In the genomic region with DNA sequence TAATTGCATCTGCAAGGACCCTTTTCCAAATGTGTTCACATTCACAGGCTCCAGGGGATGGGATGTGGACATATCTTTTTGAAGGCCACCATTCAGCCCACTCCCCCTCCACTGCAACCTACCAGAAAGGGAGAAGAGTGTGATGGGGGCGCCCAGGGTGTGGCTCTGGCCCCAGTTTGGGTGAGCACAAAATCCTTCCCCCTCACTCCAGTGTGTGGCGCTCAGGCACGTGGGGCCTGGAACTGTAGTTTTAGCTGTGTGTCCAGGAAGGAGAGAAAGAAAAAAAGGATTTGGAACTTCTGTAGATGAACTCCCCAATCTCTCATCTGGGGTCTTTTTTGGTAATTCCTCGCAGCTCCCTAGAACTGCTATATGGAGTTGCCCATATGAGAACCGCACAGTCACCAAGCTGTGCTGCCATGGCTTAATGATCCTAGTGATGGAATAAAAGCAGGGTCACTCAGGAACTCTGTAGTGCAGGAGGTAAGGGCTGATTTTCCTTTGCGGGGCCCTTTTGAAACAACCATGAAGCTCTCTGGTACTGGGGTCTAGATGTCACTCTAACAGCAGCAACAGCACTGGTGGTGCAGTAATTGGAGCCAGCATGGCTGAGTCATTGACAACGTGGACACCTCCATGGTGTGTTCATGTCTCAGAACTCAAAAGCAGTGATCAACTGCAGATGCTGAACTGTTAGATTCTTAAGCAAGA, we compare ENCODE assay signal across 27 cellular contexts. TPM values are rescaled to one million over a fixed set of nuclear protein-coding genes. Genes with fewer than 3 reads are reported as not detected.
DNase-seq lines count a peak whose midpoint lies in the region; ATAC-seq, FAIRE-seq and TF ChIP-seq lines count a peak whose summit lies in the region.
"Had no signal": no experiment of that assay in that cellular context is flagged by ENCODE, and none has a peak within 500 bp of the region (broad histone marks: within the 10 kb centered on the region; RNA-seq: fewer than 3 reads in every experiment).

No MANE protein-coding gene starts in this region.

- TF ChIP-seq POLR2A in spleen (IDR thresholded peaks at IDR 0.05), result no peak

- H3K79me2 ChIP-seq in GM23338 (replicated peaks; ENCODE audit: insufficient read depth) (no peaks in the 10 kb centered on the region), PC-3 (ENCODE audit: low read length) (no peaks in the 10 kb centered on the region)

- WGBS in psoas muscle, 3 donors, result 68 to 73% (median 70%) methylated on average over 7 of the region's 7 CpGs
- 83 to 88% (median 84%) methylated on average over 7 of the region's 7 CpGs for WGBS in spleen, 5 donors

- H3K27ac ChIP-seq in GM23338 (ENCODE audit: low read depth) (no peak overlapping the region), PC-3 (ENCODE audit: low read length) (no peak overlapping the region), psoas muscle (no peak overlapping the region), spleen (no peak overlapping the region)
- H3K27ac ChIP-seq: foreskin keratinocyte, WERI-Rb-1 had no signal

- peaks cover 2% of the 10 kb centered on the region for H3K27me3 Mint-ChIP-seq in GM23338 (ENCODE audit: insufficient read depth, low read depth, poor library complexity)

- TF ChIP-seq CTCF in GM23338 (conservative IDR thresholded peaks at IDR 0.05; ENCODE audit: low read depth in 2 of 2) (peak in 1 of 2 experiments; percentile 41; a peak in 2 of 4 replicates), PC-3 (conservative IDR thresholded peaks at IDR 0.05; ENCODE audit: low read depth, low read length) (no peak), psoas muscle (IDR thresholded peaks at IDR 0.05) (no peak), spleen (IDR thresholded peaks at IDR 0.05 in 8 of 11, conservative IDR thresholded peaks at IDR 0.05 in 3 of 11) (no peak)

- FAIRE-seq in frontal cortex (lab: Jason Lieb, UNC), result no peak
- FAIRE-seq: bronchial epithelial cell, HTR-8/SVneo had no signal

- H3K4me2 ChIP-seq in GM23338, result no peak overlapping the region
- no peak overlapping the region for H3K4me2 ChIP-seq in PC-3 (ENCODE audit: low read length)

- no peaks in the 10 kb centered on the region for H3K9me2 ChIP-seq in GM23338 (ENCODE audit: insufficient read depth)
- H3K9me2 ChIP-seq in PC-3 (replicated peaks; ENCODE audit: low read length), result no peaks in the 10 kb centered on the region

- H3K9me3 Mint-ChIP-seq in GM23338, result no peaks in the 10 kb centered on the region
- H3K9me3 Mint-ChIP-seq: CD8-positive, alpha-beta memory T cell; T-helper 2 cell treated with Interferon-gamma antibody and Interleukin-4, amounts not matched to agents 5 μg/mL and 100 μg/mL, for 36 hours had no signal

- H3K4me1 ChIP-seq in GM23338 (ENCODE audit: insufficient read depth) (no peaks in the 10 kb centered on the region), PC-3 (ENCODE audit: insufficient read depth, low read length) (no peaks in the 10 kb centered on the region), psoas muscle (peaks cover 13% of the 10 kb centered on the region), spleen (peaks cover 0 to 8% (median 0%) of the 10 kb centered on the region in 6 donors)
- H3K4me1 ChIP-seq: foreskin keratinocyte had no signal

- H3K4me3 Mint-ChIP-seq in GM23338, result no peak overlapping the region
- H3K4me3 Mint-ChIP-seq: CD8-positive, alpha-beta memory T cell; T-helper 2 cell treated with Interferon-gamma antibody and Interleukin-4, amounts not matched to agents 5 μg/mL and 100 μg/mL, for 36 hours had no signal

- peaks cover 19% of the 10 kb centered on the region for H3K36me3 Mint-ChIP-seq in GM23338 (ENCODE audit: low read depth)

- H2AFZ ChIP-seq in GM23338, result no peak overlapping the region
- no peak overlapping the region for H2AFZ ChIP-seq in PC-3 (ENCODE audit: low read length)

- intact Hi-C loops in PC-3 (cut with micrococcal nuclease), result no loop called here
- intact Hi-C loops in psoas muscle (cut with DNase I), result loop anchor here in 1 of 2 donors (5.0 kb wide), 1 partner anchor 75 kb away; no protein-coding TSS in a partner anchor
- intact Hi-C loops in spleen (cut with DNase I; ENCODE audit: low total_unique reads), result no loop called here

- ATAC-seq in GM23338 (peak; percentile 41), PC-3 (peak; percentile 30), psoas muscle (peak; percentile 67 to 91 (median 85))
- ATAC-seq: foreskin keratinocyte had no signal

- peaks cover 7% of the 10 kb centered on the region for H3K4me1 Mint-ChIP-seq in GM23338

- no peak overlapping the region for H3K4me3 ChIP-seq in GM23338
- H3K4me3 ChIP-seq in PC-3 (ENCODE audit: low read length), result no peak overlapping the region
- no peak overlapping the region for H3K4me3 ChIP-seq in psoas muscle
- H3K4me3 ChIP-seq in spleen, result no peak overlapping the region
- H3K4me3 ChIP-seq: lung had no signal

- no peak overlapping the region for H3K27ac Mint-ChIP-seq in GM23338
- H3K27ac Mint-ChIP-seq: T-helper 2 cell treated with Interferon-gamma antibody and Interleukin-4, amounts not matched to agents 5 μg/mL and 100 μg/mL, for 36 hours had no signal

- no peak overlapping the region for H3K9ac ChIP-seq in PC-3 (ENCODE audit: low read length)

- H3K27me3 ChIP-seq in GM23338 (ENCODE audit: insufficient read depth) (no peaks in the 10 kb centered on the region), PC-3 (ENCODE audit: low read length) (no peaks in the 10 kb centered on the region), psoas muscle (ENCODE audit: insufficient read depth in 3 of 3, low read length in 2 of 3) (no peaks in the 10 kb centered on the region), spleen (replicated peaks in 1 of 7) (no peaks in the 10 kb centered on the region)

- BruUV-seq in PC-3 (replicated peaks; lab: Mats Ljungman, UMichigan), result no TSS peak

- POLR2A ChIA-PET in PC-3 (lab: Charles Lee; ENCODE audit: unreplicated experiment), result no interaction called here

- H3K36me3 ChIP-seq in GM23338 (ENCODE audit: insufficient read depth) (peaks cover 11% of the 10 kb centered on the region), PC-3 (ENCODE audit: low read depth, low read length) (peaks cover 13% of the 10 kb centered on the region; the same call in 1 of the 2 replicates), psoas muscle (ENCODE audit: insufficient read depth in 1 of 2, low read depth in 1 of 2) (peaks cover 2 to 32% of the 10 kb centered on the region in 2 donors), spleen (peaks cover 0 to 31% (median 24%) of the 10 kb centered on the region in 6 donors)

- DNase-seq in GM23338 (ENCODE audit: low spot score) (no peak), PC-3 (no peak), fibroblast of gingiva (ENCODE audit: low read depth) (peak; percentile 39), psoas muscle (no peak), frontal cortex (ENCODE audit: low spot score in 2 of 2) (no peak), activated gamma-delta T cell treated with Interleukin-2 at 50 U/mL for 16 hours (no peak), spleen (no peak)
- DNase-seq: activated effector memory CD4-positive, alpha-beta T cell treated with anti-CD3 and anti-CD28 coated beads, Interleukin-2, amount 50 U/mL, for 16 hours; CD8-positive, alpha-beta memory T cell; DMS153; foreskin keratinocyte; GF-D8; hypothalamus; islet precursor cell; Karpas-422; NCI-H187 treated with DMSO at 0.1 percent for 48 hours; NCI-H774; nucleus accumbens; OCI-M1; stimulated activated CD4-positive, alpha-beta T cell treated with anti-CD3 and anti-CD28 coated beads, Interleukin-4, amount 100 ng/mL, for 1 hour; stimulated activated naive CD4-positive, alpha-beta T cell; WERI-Rb-1 had no signal

- H3F3A ChIP-seq in GM23338 (replicated peaks; ENCODE audit: low read depth), result no peaks in the 10 kb centered on the region
- no peaks in the 10 kb centered on the region for H3F3A ChIP-seq in PC-3 (ENCODE audit: low read length, unreplicated experiment)

- H4K20me1 ChIP-seq in GM23338 (replicated peaks; ENCODE audit: insufficient read depth), result no peaks in the 10 kb centered on the region
- no peaks in the 10 kb centered on the region for H4K20me1 ChIP-seq in PC-3 (ENCODE audit: low read length)

- CTCF ChIA-PET in PC-3 (lab: Charles Lee), result no interaction called here

- H3K9me3 ChIP-seq in PC-3 (ENCODE audit: low read length) (no peaks in the 10 kb centered on the region), psoas muscle (no peaks in the 10 kb centered on the region), spleen (no peaks in the 10 kb centered on the region)

TF ChIP-seq in GM23338, 12 proteins besides CTCF, POLR2A, EP300 and RAD21 (continues in another document):
- TF ChIP-seq EZH2 (IDR thresholded peaks at IDR 0.05; ENCODE audit: low read depth, unreplicated experiment) (no peak), ZNF114 (CRISPR knock-in tag; IDR thresholded peaks at IDR 0.05) (no peak)
- TF ChIP-seq, protein P1, sequence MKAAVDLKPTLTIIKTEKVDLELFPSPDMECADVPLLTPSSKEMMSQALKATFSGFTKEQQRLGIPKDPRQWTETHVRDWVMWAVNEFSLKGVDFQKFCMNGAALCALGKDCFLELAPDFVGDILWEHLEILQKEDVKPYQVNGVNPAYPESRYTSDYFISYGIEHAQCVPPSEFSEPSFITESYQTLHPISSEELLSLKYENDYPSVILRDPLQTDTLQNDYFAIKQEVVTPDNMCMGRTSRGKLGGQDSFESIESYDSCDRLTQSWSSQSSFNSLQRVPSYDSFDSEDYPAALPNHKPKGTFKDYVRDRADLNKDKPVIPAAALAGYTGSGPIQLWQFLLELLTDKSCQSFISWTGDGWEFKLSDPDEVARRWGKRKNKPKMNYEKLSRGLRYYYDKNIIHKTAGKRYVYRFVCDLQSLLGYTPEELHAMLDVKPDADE (IDR thresholded peaks at IDR 0.05), result no peak

RNA-seq across cellular contexts. Expression of a gene that starts 17.0 kb away (rescaled TPM):
- total RNA-seq in GM23338 (2014; rRNA removed; shearing (Covaris generic)), result not detected in 2 replicates
- polyA plus RNA-seq in GM23338 (2016; fragmentation: Nextera tagmentation; extraction: Ambion mirVana), result 0.11 TPM in 1 of 2 replicates, not detected in the other
- 0.35 TPM in 1 of 2 replicates, not detected in the other for total RNA-seq in PC-3 (2014; rRNA removed)
- total RNA-seq in psoas muscle, result 10 to 100 TPM; 36.1 to 61.7 (median 48.8) TPM
- 100 to 1,000 TPM in 1 of 3 donors, 10 to 100 TPM in 1, 1 to 10 TPM in 1; 9.2 to 187 (median 36.8) TPM for polyA plus RNA-seq in psoas muscle
- total RNA-seq in frontal cortex, result 4.1 TPM
- under 1 TPM in 5 of 7 donors, not detected in 2; 0.13 to 0.26 (median 0.19) TPM for total RNA-seq in spleen
- polyA plus RNA-seq in spleen, result under 1 TPM; 0.06 to 0.17 (median 0.07) TPM
- total RNA-seq: CD8-positive, alpha-beta memory T cell; foreskin keratinocyte; SK-MEL-5 had no signal
- polyA plus RNA-seq: CD8-positive, alpha-beta memory T cell; foreskin keratinocyte had no signal

RNA-seq across cellular contexts. Expression of a gene that starts 50.3 kb away (rescaled TPM):
- 0.07 TPM in 1 of 2 replicates, not detected in the other for total RNA-seq in GM23338 (2014; rRNA removed; shearing (Covaris generic))
- polyA plus RNA-seq in GM23338 (2016; fragmentation: Nextera tagmentation; extraction: Ambion mirVana) (0.33 TPM in 1 of 2 replicates, not detected in the other), psoas muscle (under 1 TPM in 1 of 3 donors, not detected in 2; 0.03 TPM), spleen (under 1 TPM in 1 of 3 donors, not detected in 2; 0.05 TPM)
- total RNA-seq in PC-3 (2014; rRNA removed) (not detected in 2 replicates), psoas muscle (not detected), frontal cortex (under 0.01 TPM), spleen (not detected)
- total RNA-seq: bronchial epithelial cell; CD8-positive, alpha-beta memory T cell; foreskin keratinocyte; SK-MEL-5 had no signal
- polyA plus RNA-seq: CD8-positive, alpha-beta memory T cell; foreskin keratinocyte had no signal

RNA-seq across cellular contexts. Expression of a gene that starts 54.6 kb away (rescaled TPM):
- 38.5 and 53.9 TPM in 2 replicates for total RNA-seq in GM23338 (2014; rRNA removed; shearing (Covaris generic))
- polyA plus RNA-seq in GM23338 (2016; fragmentation: Nextera tagmentation; extraction: Ambion mirVana), result 29.2 and 35.8 TPM in 2 replicates
- 42.0 and 51.0 TPM in 2 replicates for total RNA-seq in PC-3 (2014; rRNA removed)
- total RNA-seq in psoas muscle, result 10 to 100 TPM; 17.5 to 30.5 (median 25.0) TPM
- 10 to 100 TPM; 11.9 to 30.5 (median 15.3) TPM for polyA plus RNA-seq in psoas muscle
- 34.6 TPM for total RNA-seq in frontal cortex
- 10 to 100 TPM; 29.1 to 41.6 (median 31.9) TPM for total RNA-seq in spleen
- polyA plus RNA-seq in spleen, result 10 to 100 TPM; 13.1 to 15.0 (median 13.6) TPM

Comparison
In these comparisons a context has a peak if more than half of its experiments do, and no peak if none do; other contexts are left out.
1. ATAC-seq: peak in every context shown above with its lines; median percentile 85 in psoas muscle; 41 in GM23338; 30 in PC-3.